22 cellular contexts compared by ENCODE assay signal in genomic region chr3:58209933-58210332, GRCh38.
"Had no signal": no experiment of that assay in that cellular context is flagged by ENCODE, and none has a peak within 500 bp of the region (broad histone marks: within the 10 kb centered on the region; RNA-seq: fewer than 3 reads in every experiment).

No MANE protein-coding gene starts in this region.

- H2AFZ ChIP-seq: parathyroid adenoma had no signal

- H3K27me3 ChIP-seq: brain microvascular endothelial cell, esophagus muscularis mucosa, gastroesophageal sphincter, heart left ventricle, sigmoid colon had no signal

- ATAC-seq: gastroesophageal sphincter; heart left ventricle; natural killer cell; stimulated activated naive CD8-positive, alpha-beta T cell treated with anti-CD3 and anti-CD28 coated beads, Interleukin-15, Interleukin-2, amounts not matched to agents 100 U/mL and 50 U/mL, for 24 hours had no signal

- H3K36me3 Mint-ChIP-seq: natural killer cell had no signal

- DNase-seq: activated CD4-positive, alpha-beta T cell treated with anti-CD3 and anti-CD28 coated beads for 1 hour; activated CD4-positive, alpha-beta T cell treated with anti-CD3 and anti-CD28 coated beads, Interleukin-2, amount 50 U/mL, for 4 hours; activated effector memory CD4-positive, alpha-beta T cell treated with anti-CD3 and anti-CD28 coated beads, Interleukin-2, amount 50 U/mL, for 16 hours; activated naive CD4-positive, alpha-beta T cell treated with anti-CD3 and anti-CD28 coated beads, Interleukin-2, amount 50 U/mL, for 16 hours; aorta; brain microvascular endothelial cell; effector CD4-positive, alpha-beta T cell; heart left ventricle; kidney glomerular epithelial cell; left ventricle myocardium inferior; natural killer cell; sigmoid colon; stimulated activated naive CD8-positive, alpha-beta T cell treated with anti-CD3 and anti-CD28 coated beads, Interleukin-15, Interleukin-2, amounts not matched to agents 100 U/mL and 50 U/mL, for 24 hours; substantia nigra; T-helper 1 cell; T1000; tibial artery had no signal

- H3K9ac ChIP-seq: parathyroid adenoma had no signal

- H3K27ac ChIP-seq: brain microvascular endothelial cell, coronary artery, esophagus muscularis mucosa, gastroesophageal sphincter, heart left ventricle, left ventricle myocardium inferior, parathyroid adenoma, sigmoid colon, tibial artery had no signal

- H3K4me1 ChIP-seq: gastroesophageal sphincter, parathyroid adenoma, sigmoid colon, tibial artery had no signal

- H3K4me3 ChIP-seq: esophagus muscularis mucosa, gastroesophageal sphincter, left ventricle myocardium inferior, sigmoid colon, tibial artery had no signal

- H3K4me3 Mint-ChIP-seq: central memory CD8-positive, alpha-beta T cell; natural killer cell had no signal

- H3K27ac Mint-ChIP-seq: natural killer cell had no signal

- H3K9me3 Mint-ChIP-seq: central memory CD8-positive, alpha-beta T cell; natural killer cell had no signal

- H3K36me3 ChIP-seq: brain microvascular endothelial cell, esophagus muscularis mucosa, gastroesophageal sphincter, heart left ventricle, left ventricle myocardium inferior, sigmoid colon, tibial artery had no signal

- H3K9me3 ChIP-seq: esophagus muscularis mucosa, gastroesophageal sphincter, heart left ventricle, left ventricle myocardium inferior, sigmoid colon, tibial artery had no signal
